1 cellular context compared by ENCODE assay signal in the genomic region with DNA sequence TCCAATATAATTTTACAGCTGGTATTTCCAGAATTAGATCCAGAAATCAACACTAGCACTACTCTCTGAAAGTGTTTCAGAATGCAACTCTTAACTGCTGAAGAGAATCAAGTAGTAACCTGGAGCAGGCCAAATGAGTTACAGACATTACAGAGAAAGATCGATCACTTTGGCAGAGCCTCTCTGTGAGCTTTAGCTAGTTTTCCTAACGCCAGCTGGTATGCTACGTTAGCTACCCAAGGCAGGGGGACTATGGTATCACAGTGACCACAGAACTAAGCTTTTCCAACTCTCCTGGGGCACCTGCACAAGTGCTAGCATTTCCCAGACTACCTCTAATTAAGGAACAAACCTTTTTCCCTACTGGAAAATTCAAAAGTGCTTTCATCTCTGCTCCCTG.
TF ChIP-seq lines count a peak whose summit lies in the region.

No MANE protein-coding gene starts in this region.

TF ChIP-seq in HEK293, 187 proteins besides CTCF, POLR2A, EP300 and RAD21:
- TF ChIP-seq MZF1 (tag by site-specific recombination; IDR thresholded peaks at IDR 0.05; ENCODE audit: borderline replicate concordance): peak; percentile 65; the same call in 1 of the 2 replicates
- TF ChIP-seq ZNF211 (tag by site-specific recombination; IDR thresholded peaks at IDR 0.05; ENCODE audit: low read depth): no peak
